Comparison of ENCODE assay signal across 23 cellular contexts in genomic region chr3:120339362-120339761, GRCh38. TPM values are rescaled to one million over a fixed set of nuclear protein-coding genes. Genes with fewer than 3 reads are reported as not detected.
DNase-seq lines count a peak whose midpoint lies in the region; ATAC-seq and TF ChIP-seq lines count a peak whose summit lies in the region.
"Had no signal": no experiment of that assay in that cellular context is flagged by ENCODE, and none has a peak within 500 bp of the region (broad histone marks: within the 10 kb centered on the region; RNA-seq: fewer than 3 reads in every experiment).

No MANE protein-coding gene starts in this region.

- H3K9ac ChIP-seq in HCT116 (ENCODE audit: low read length): no peak overlapping the region
- H3K9ac ChIP-seq: BLaER1 treated with 17β-estradiol and CSF1 and Interleukin-3, amounts not matched to agents 10 nM and 100 nM had no signal

- H3K4me2 ChIP-seq in HCT116 (ENCODE audit: low read length): no peak overlapping the region
- H3K4me2 ChIP-seq: A549; BLaER1 treated with 17β-estradiol and CSF1 and Interleukin-3, amounts not matched to agents 10 nM and 100 nM; GM23338 had no signal

- RAD21 ChIA-PET in HCT116 (lab: Charles Lee; ENCODE audit: low non-redundant PET in 1 of 2, low total read pairs in 2 of 2, uncharacterized antibody in 2 of 2, unreplicated experiment in 2 of 2): no interaction called here

- TF ChIP-seq CTCF in HCT116 (IDR thresholded peaks at IDR 0.05 in 2 of 3, conservative IDR thresholded peaks at IDR 0.05 in 1 of 3; ENCODE audit: borderline replicate concordance in 1 of 3, insufficient read depth in 1 of 3, low read depth in 2 of 3, low read length in 2 of 3) (no peak), Panc1 (IDR thresholded peaks at IDR 0.05) (no peak)

- H3K27me3 ChIP-seq in HCT116 (ENCODE audit: insufficient read depth, low read length): no peaks in the 10 kb centered on the region
- no peaks in the 10 kb centered on the region for H3K27me3 ChIP-seq in Panc1 (ENCODE audit: control insufficient read depth, insufficient read depth, low read length)
- H3K27me3 ChIP-seq: BE2C; BLaER1 treated with 17β-estradiol and CSF1 and Interleukin-3, amounts not matched to agents 10 nM and 100 nM had no signal

- POLR2A ChIA-PET in HCT116 (lab: Charles Lee) (no interaction called here), Panc1 (lab: Charles Lee) (no interaction called here)

- no peak for TF ChIP-seq RAD21 in HCT116 (IDR thresholded peaks at IDR 0.05; ENCODE audit: low read depth)

- H2AFZ ChIP-seq in HCT116 (ENCODE audit: low read depth, low read length, poor library complexity, severe bottlenecking): no peak overlapping the region
- H2AFZ ChIP-seq: GM23338 had no signal

- BruUV-seq in HCT116 (replicated peaks; lab: Mats Ljungman, UMichigan) (no TSS peak), Panc1 (replicated peaks; lab: Mats Ljungman, UMichigan) (TSS peak; percentile 14)

- peaks cover 60% of the 10 kb centered on the region for H3K4me1 Mint-ChIP-seq in activated naive CD4-positive, alpha-beta T cell treated with anti-CD3 and anti-CD28 coated beads, Interleukin-2, amount 50 U/mL, for 24 hours
- H3K4me1 Mint-ChIP-seq in activated naive CD8-positive, alpha-beta T cell treated with anti-CD3 and anti-CD28 coated beads, Interleukin-2, amount 50 U/mL, for 24 hours: peaks cover 43% of the 10 kb centered on the region
- H3K4me1 Mint-ChIP-seq: GM23338 had no signal

- H3K4me1 ChIP-seq in HCT116 (ENCODE audit: control insufficient read depth in 1 of 2, insufficient read depth in 2 of 2, low read length in 2 of 2): peaks cover 0 to 1% of the 10 kb centered on the region in 2 experiments; a peak in 1 of 4 replicates
- H3K4me1 ChIP-seq in Panc1 (ENCODE audit: control insufficient read depth, insufficient read depth, low read length): peaks cover under 1% of the 10 kb centered on the region; the same call in 1 of the 2 replicates
- H3K4me1 ChIP-seq: BE2C had no signal

- H3K27ac Mint-ChIP-seq in activated naive CD4-positive, alpha-beta T cell treated with anti-CD3 and anti-CD28 coated beads, Interleukin-2, amount 50 U/mL, for 24 hours: peak overlapping the region; percentile 46
- peak overlapping the region; percentile 73 for H3K27ac Mint-ChIP-seq in activated naive CD8-positive, alpha-beta T cell treated with anti-CD3 and anti-CD28 coated beads, Interleukin-2, amount 50 U/mL, for 24 hours
- H3K27ac Mint-ChIP-seq: CD4-positive, alpha-beta T cell; GM23338; H9 had no signal

- H3K27ac ChIP-seq in HCT116 (ENCODE audit: low read depth, low read length) (no peak overlapping the region), Panc1 (ENCODE audit: low read length) (no peak overlapping the region)
- H3K27ac ChIP-seq: A549; BLaER1 treated with 17β-estradiol and CSF1 and Interleukin-3, amounts not matched to agents 10 nM and 100 nM had no signal

- H3K9me3 ChIP-seq in HCT116 (ENCODE audit: control insufficient read depth in 1 of 2, insufficient read depth in 1 of 2, low read depth in 1 of 2, low read length in 2 of 2) (peaks cover 0 to 5% of the 10 kb centered on the region in 2 experiments; a peak in 2 of 4 replicates), Panc1 (ENCODE audit: control insufficient read depth, insufficient read depth, low read depth, low read length) (peaks cover 16% of the 10 kb centered on the region)
- H3K9me3 ChIP-seq: BE2C had no signal

- peaks cover 99% of the 10 kb centered on the region for H3K79me2 ChIP-seq in HCT116 (ENCODE audit: insufficient read depth, low read length)

- H3K27me3 Mint-ChIP-seq in activated naive CD4-positive, alpha-beta T cell treated with anti-CD3 and anti-CD28 coated beads, Interleukin-2, amount 50 U/mL, for 24 hours: no peaks in the 10 kb centered on the region
- H3K27me3 Mint-ChIP-seq in activated naive CD8-positive, alpha-beta T cell treated with anti-CD3 and anti-CD28 coated beads, Interleukin-2, amount 50 U/mL, for 24 hours: no peaks in the 10 kb centered on the region
- H3K27me3 Mint-ChIP-seq: CD4-positive, alpha-beta T cell; CD8-positive, alpha-beta memory T cell had no signal

- CTCF ChIA-PET in HCT116 (lab: Charles Lee) (no interaction called here), Panc1 (lab: Charles Lee) (no interaction called here)

- in situ Hi-C loops in Panc1 (cut with HindIII; ENCODE audit: low pct_unique_long_range_greater_than_20kb, low sequenced_read_pairs): no loop called here

- no peaks in the 10 kb centered on the region for H3K9me2 ChIP-seq in HCT116 (ENCODE audit: insufficient read depth)

- peaks cover 28% of the 10 kb centered on the region for H3K36me3 Mint-ChIP-seq in activated naive CD4-positive, alpha-beta T cell treated with anti-CD3 and anti-CD28 coated beads, Interleukin-2, amount 50 U/mL, for 24 hours
- H3K36me3 Mint-ChIP-seq in activated naive CD8-positive, alpha-beta T cell treated with anti-CD3 and anti-CD28 coated beads, Interleukin-2, amount 50 U/mL, for 24 hours (ENCODE audit: low read depth): peaks cover 67% of the 10 kb centered on the region

- ATAC-seq in HCT116 (no peak), Panc1 (no peak)
- no peak for ATAC-seq in activated naive CD8-positive, alpha-beta T cell treated with anti-CD3 and anti-CD28 coated beads, Interleukin-2, amount 50 U/mL, for 24 hours
- ATAC-seq: A549, GM23338 had no signal

- no peaks in the 10 kb centered on the region for H3K9me3 Mint-ChIP-seq in activated naive CD4-positive, alpha-beta T cell treated with anti-CD3 and anti-CD28 coated beads, Interleukin-2, amount 50 U/mL, for 24 hours
- H3K9me3 Mint-ChIP-seq in activated naive CD8-positive, alpha-beta T cell treated with anti-CD3 and anti-CD28 coated beads, Interleukin-2, amount 50 U/mL, for 24 hours: peaks cover 21% of the 10 kb centered on the region

- no peak overlapping the region for H3K4me3 Mint-ChIP-seq in activated naive CD4-positive, alpha-beta T cell treated with anti-CD3 and anti-CD28 coated beads, Interleukin-2, amount 50 U/mL, for 24 hours
- no peak overlapping the region for H3K4me3 Mint-ChIP-seq in activated naive CD8-positive, alpha-beta T cell treated with anti-CD3 and anti-CD28 coated beads, Interleukin-2, amount 50 U/mL, for 24 hours
- H3K4me3 Mint-ChIP-seq: CD14-positive monocyte; CD4-positive, alpha-beta T cell; CD8-positive, alpha-beta memory T cell; GM23338; H9 had no signal

- H3K4me3 ChIP-seq in HCT116 (replicated peaks in 1 of 2; ENCODE audit: low read depth in 1 of 2, low read length in 2 of 2) (no peak overlapping the region), Panc1 (ENCODE audit: low read depth in 2 of 2, low read length in 2 of 2) (no peak overlapping the region)
- H3K4me3 ChIP-seq: A549; BLaER1 treated with 17β-estradiol and CSF1 and Interleukin-3, amounts not matched to agents 10 nM and 100 nM; GM23338 had no signal

- H4K20me1 ChIP-seq in HCT116 (ENCODE audit: insufficient read depth): peaks cover 15% of the 10 kb centered on the region; the same call in 1 of the 2 replicates

- intact Hi-C loops in HCT116 (cut with micrococcal nuclease) (no loop called here), Panc1 (cut with micrococcal nuclease; ENCODE audit: unreplicated experiment) (no loop called here)

- DNase-seq in activated naive CD4-positive, alpha-beta T cell treated with Interleukin-2 at 50 U/mL for 16 hours: no peak
- no peak for DNase-seq in HCT116 (ENCODE audit: low read depth, low spot score)
- DNase-seq in Panc1 (ENCODE audit: low read depth, low spot score): no peak
- DNase-seq in activated naive CD8-positive, alpha-beta T cell treated with anti-CD3 and anti-CD28 coated beads, Interleukin-2, amount 50 U/mL, for 24 hours: no peak
- DNase-seq in NCI-H2081 (lab: John Stamatoyannopoulos, UW): no peak
- DNase-seq in NCI-H524 treated with DMSO at 0.1 percent for 48 hours (lab: John Stamatoyannopoulos, UW): no peak
- DNase-seq in UCSD-AML1 (lab: John Stamatoyannopoulos, UW; ENCODE audit: unreplicated experiment): no peak
- DNase-seq: 8988T; ACHN; AML-193; BE2C; CD4-positive, alpha-beta T cell; CD8-positive, alpha-beta memory T cell; DMS 273 treated with DMSO at 0.1 percent for 48 hours; DMS79; EL; GDM1; H9 had no signal

- no peak for TF ChIP-seq POLR2A in HCT116 (IDR thresholded peaks at IDR 0.05; ENCODE audit: borderline replicate concordance, extremely low read depth, insufficient read depth, insufficient read length)

- H3K36me3 ChIP-seq in HCT116 (ENCODE audit: control insufficient read depth in 1 of 2, insufficient read depth in 2 of 2, low read length in 2 of 2) (peaks cover 5 to 41% of the 10 kb centered on the region in 2 experiments; a peak in 3 of 4 replicates), Panc1 (ENCODE audit: control insufficient read depth, insufficient read depth, low read length) (no peaks in the 10 kb centered on the region; the same call in 1 of the 2 replicates)

TF ChIP-seq in HCT116, 20 proteins besides CTCF, POLR2A, EP300 and RAD21:
- TF ChIP-seq MAX (IDR thresholded peaks at IDR 0.05): no peak
- TF ChIP-seq CBX3 (IDR thresholded peaks at IDR 0.05; ENCODE audit: low read depth): 0 out of 2 replicates have a peak, but pooled peaks have one; percentile 28

RNA-seq across cellular contexts. Expression of gene LRRC58, which starts 9.8 kb away (rescaled TPM):
- 34.8 TPM for total RNA-seq in HCT116 (2021; ENCODE audit: unreplicated experiment)
- polyA plus RNA-seq in HCT116 (2012): 4.9 and 7.3 TPM in 2 replicates
- 29.5 TPM for total RNA-seq in Panc1 (2021; ENCODE audit: unreplicated experiment)
- 8.2 TPM for polyA plus RNA-seq in Panc1 (2012; ENCODE audit: insufficient read length)

RNA-seq across cellular contexts. Expression of gene GPR156, which starts 54.3 kb away (rescaled TPM):
- total RNA-seq in HCT116 (2021; ENCODE audit: unreplicated experiment) (0.15 TPM), Panc1 (2021; ENCODE audit: unreplicated experiment) (0.39 TPM)
- 0.09 TPM in 1 of 2 replicates, not detected in the other for polyA plus RNA-seq in HCT116 (2012)
- not detected for polyA plus RNA-seq in Panc1 (2012; ENCODE audit: insufficient read length)
- polyA plus RNA-seq: CD14-positive monocyte; CD8-positive, alpha-beta memory T cell had no signal
